Comparison of ENCODE assay signal across 28 cellular contexts in genomic region chr7:134234216-134234615, GRCh38.
"Had no signal": no experiment of that assay in that cellular context is flagged by ENCODE, and none has a peak within 500 bp of the region (broad histone marks: within the 10 kb centered on the region; RNA-seq: fewer than 3 reads in every experiment).

No MANE protein-coding gene starts in this region.

- H3K27ac ChIP-seq: colonic mucosa, coronary artery, dorsolateral prefrontal cortex, epithelial cell of prostate, esophagus muscularis mucosa, esophagus squamous epithelium, foreskin keratinocyte, gastrocnemius medialis, gastroesophageal sphincter, heart left ventricle, heart right ventricle, hepatocyte had no signal

- ATAC-seq: effector memory CD8-positive, alpha-beta T cell; esophagus mucosa; foreskin keratinocyte; gastrocnemius medialis; gastroesophageal sphincter; heart left ventricle; heart right ventricle had no signal

- H2AFZ ChIP-seq: hepatocyte had no signal

- FAIRE-seq: endometrium, endothelial cell of umbilical vein, frontal cortex had no signal

- H3K4me3 ChIP-seq: colonic mucosa, coronary artery, dorsolateral prefrontal cortex, esophagus muscularis mucosa, esophagus squamous epithelium, gastrocnemius medialis, gastroesophageal sphincter, heart left ventricle, heart right ventricle, hepatocyte had no signal

- H3K4me1 ChIP-seq: colonic mucosa, esophagus muscularis mucosa, esophagus squamous epithelium, foreskin keratinocyte, gastrocnemius medialis, gastroesophageal sphincter, heart left ventricle, heart right ventricle had no signal

- H3K4me2 ChIP-seq: hepatocyte had no signal

- H3K9me3 ChIP-seq: colonic mucosa, gastrocnemius medialis had no signal

- H3K36me3 ChIP-seq: colonic mucosa, esophagus muscularis mucosa, esophagus squamous epithelium, gastrocnemius medialis, gastroesophageal sphincter, heart left ventricle, heart right ventricle had no signal

- H3K27me3 ChIP-seq: colonic mucosa, dorsolateral prefrontal cortex, esophagus muscularis mucosa, esophagus squamous epithelium, gastrocnemius medialis, gastroesophageal sphincter, hepatocyte had no signal

- H3K79me2 ChIP-seq: hepatocyte had no signal

- DNase-seq: colonic mucosa; cortex of kidney; dermis blood vessel endothelial cell; dorsolateral prefrontal cortex; effector CD4-positive, alpha-beta T cell; effector CD8-positive, alpha-beta T cell; effector memory CD4-positive, alpha-beta T cell; effector memory CD8-positive, alpha-beta T cell; endodermal cell; erythroblast; esophagus squamous epithelium; foreskin fibroblast; foreskin keratinocyte; gastrocnemius medialis; glutamatergic neuron; head of caudate nucleus; heart left ventricle; heart right ventricle; hippocampal formation had no signal
